Comparison of ENCODE assay signal across 9 cellular contexts in genomic region chr1:6554031-6554906, GRCh38. TPM values are rescaled to one million over a fixed set of nuclear protein-coding genes. Genes with fewer than 3 reads are reported as not detected.
A peak's percentile ranks its signal among the peaks of the same experiment; 100 is the strongest.
DNase-seq lines count a peak whose midpoint lies in the region; ATAC-seq, FAIRE-seq and TF ChIP-seq lines count a peak whose summit lies in the region.
"Had no signal": no experiment of that assay in that cellular context is flagged by ENCODE, and none has a peak within 500 bp of the region (broad histone marks: within the 10 kb centered on the region; RNA-seq: fewer than 3 reads in every experiment).

Gene NOL9 (minus strand): TSS chr1:6554513. CDS start chr1:6554502, 11 bp downstream.

- TF ChIP-seq CTCF in AG10803 (conservative IDR thresholded peaks at IDR 0.05; ENCODE audit: low read length) (peak; percentile 82), keratinocyte (optimal IDR thresholded peaks at IDR 0.05 in 1 of 3, IDR thresholded peaks at IDR 0.05 in 1 of 3, conservative IDR thresholded peaks at IDR 0.05 in 1 of 3; ENCODE audit: extremely low read depth in 1 of 3, insufficient read depth in 2 of 3, low read length in 3 of 3) (peak; percentile 83 to 99 (median 87))

- peaks cover 11% of the 10 kb centered on the region for H3K4me1 ChIP-seq in keratinocyte (ENCODE audit: control insufficient read depth, extremely low read depth, insufficient read depth, low read length)

- no peaks in the 10 kb centered on the region for H3K9me3 ChIP-seq in keratinocyte (ENCODE audit: control insufficient read depth, low read depth, low read length)

- peak; percentile 76 for FAIRE-seq in keratinocyte (lab: Jason Lieb, UNC)
- FAIRE-seq: islet of Langerhans had no signal

- H3K79me2 ChIP-seq in keratinocyte (ENCODE audit: control insufficient read depth, insufficient read depth, low read length) = peaks cover 28% of the 10 kb centered on the region

- in situ Hi-C loops in GM18951 (cut with MboI; ENCODE audit: low sequenced_read_pairs, unreplicated experiment) = no loop called here

- H3K9me1 ChIP-seq in keratinocyte (ENCODE audit: control insufficient read depth, extremely low read depth, insufficient read depth, low read length) = no peaks in the 10 kb centered on the region

- dilution Hi-C loops in keratinocyte (cut with MboI; ENCODE audit: extremely low pct_ligation_motif_present, low sequenced_read_pairs) = no loop called here

- DNase-seq in AG10803 (ENCODE audit: low read depth) = peak; percentile 88
- peak; percentile 74 for DNase-seq in NCI-H345 treated with DMSO at 0.1 percent for 48 hours (lab: John Stamatoyannopoulos, UW; ENCODE audit: unreplicated experiment)
- peak; percentile 88 for DNase-seq in activated CD4-positive, CD25-positive, alpha-beta regulatory T cell treated with anti-CD3 and anti-CD28 coated beads, Interleukin-2, amount 50 U/mL, for 16 hours (ENCODE audit: low read depth, low spot score)
- peak; percentile 90 for DNase-seq in cerebellar cortex (ENCODE audit: low spot score)
- peak; percentile 48 for DNase-seq in keratinocyte (ENCODE audit: low read depth, low spot score)
- DNase-seq in stimulated activated CD4-positive, alpha-beta T cell treated with anti-CD3 and anti-CD28 coated beads, Interleukin-15, amount 100 ng/mL, for 1 hour (ENCODE audit: low read depth in 1 of 2, low spot score in 1 of 2) = peak; percentile 93

- H4K20me1 ChIP-seq in keratinocyte (ENCODE audit: control insufficient read depth, extremely low read depth, insufficient read depth, low read length) = no peaks in the 10 kb centered on the region

- peak within 1 kb of the TSS; percentile 91 for H2AFZ ChIP-seq in keratinocyte (ENCODE audit: control insufficient read depth, low read length)

- peak within 1 kb of the TSS; percentile 76 for H3K27ac ChIP-seq in keratinocyte (ENCODE audit: control insufficient read depth, insufficient read depth, low read length)

- H3K9ac ChIP-seq in keratinocyte (ENCODE audit: control insufficient read depth, extremely low read depth, insufficient read depth, low read length) = peak within 1 kb of the TSS; percentile 94

- peak within 1 kb of the TSS; percentile 93 for H3K4me3 ChIP-seq in AG10803 (ENCODE audit: low read length)
- peak within 1 kb of the TSS; percentile 94 to 100 (median 96) for H3K4me3 ChIP-seq in keratinocyte (ENCODE audit: control insufficient read depth in 2 of 3, extremely low read depth in 1 of 3, insufficient read depth in 2 of 3, low read depth in 1 of 3, low read length in 3 of 3)

- no peaks in the 10 kb centered on the region for H3K27me3 ChIP-seq in keratinocyte (ENCODE audit: control insufficient read depth, extremely low read depth, insufficient read depth, low read length)

- ATAC-seq in HG03196 (IDR thresholded peaks at IDR 0.05; ENCODE audit: unreplicated experiment) = peak; percentile 95

- peak; percentile 80 for TF ChIP-seq POLR2A in GM18951 (IDR thresholded peaks at IDR 0.05; ENCODE audit: extremely low read depth, insufficient read depth, insufficient read length)

- peaks cover 6 to 14% of the 10 kb centered on the region in 2 experiments for H3K36me3 ChIP-seq in keratinocyte (ENCODE audit: control insufficient read depth in 2 of 2, extremely low read depth in 1 of 2, insufficient read depth in 2 of 2, low read length in 2 of 2)

- H3K4me2 ChIP-seq in keratinocyte (ENCODE audit: control insufficient read depth, extremely low read depth, insufficient read depth, low read depth, low read length) = peak within 1 kb of the TSS; percentile 97

RNA-seq across cellular contexts. Expression of gene NOL9, which starts in this region (rescaled TPM):
- polyA plus RNA-seq in keratinocyte = 13.7 to 24.6 TPM (median 23.2 TPM) in 3 replicates
- polyA plus RNA-seq in keratinocyte (2011; ENCODE audit: low read depth) = 6.0 TPM
- polyA plus RNA-seq in keratinocyte (2011; cell fraction: cytosol; rRNA removed) = 10.7 and 21.0 TPM in 2 replicates
- polyA plus RNA-seq in keratinocyte (2011; cell fraction: nucleus; rRNA removed) = 35.6 and 37.3 TPM in 2 replicates
- 5.6 and 9.4 TPM in 2 replicates for polyA plus RNA-seq in keratinocyte (2012; ENCODE audit: low replicate concordance)
- 13.0 to 31.4 TPM (median 25.7 TPM) in 3 replicates for polyA minus RNA-seq in keratinocyte
- polyA minus RNA-seq in keratinocyte (2011; cell fraction: cytosol; rRNA and poly(A)+ RNA removed) = 10.7 TPM
- polyA minus RNA-seq in keratinocyte (2011; cell fraction: nucleus; rRNA and poly(A)+ RNA removed) = 19.4 and 35.4 TPM in 2 replicates

Comparison
In these comparisons a context has a peak if more than half of its experiments do, and no peak if none do; other contexts are left out.
1. Peak in every context shown above with its lines: DNase-seq, ATAC-seq, H3K4me3 ChIP-seq and H3K27ac ChIP-seq.